9 cellular contexts compared by ENCODE assay signal in genomic region chr22:39634530-39635399, GRCh38.
A peak's percentile ranks its signal among the peaks of the same experiment; 100 is the strongest.
DNase-seq lines count a peak whose midpoint lies in the region; ATAC-seq and TF ChIP-seq lines count a peak whose summit lies in the region.
"Had no signal": no experiment of that assay in that cellular context is flagged by ENCODE, and none has a peak within 500 bp of the region (broad histone marks: within the 10 kb centered on the region; RNA-seq: fewer than 3 reads in every experiment).

No MANE protein-coding gene starts in this region.

- no peaks in the 10 kb centered on the region for H3K9me2 ChIP-seq in PC-9 (ENCODE audit: insufficient read depth)

- ATAC-seq in naive thymus-derived CD8-positive, alpha-beta T cell = no peak
- no peak for ATAC-seq in HG03439 (IDR thresholded peaks at IDR 0.05; ENCODE audit: unreplicated experiment)

- intact Hi-C loops in PC-9 (cut with micrococcal nuclease; ENCODE audit: unreplicated experiment) = loop anchor here (1.0 to 5.0 kb wide), 2 partner anchors 30 to 77 kb away; no protein-coding TSS in a partner anchor
- intact Hi-C loops in stomach (cut with DNase I; ENCODE audit: low total_unique reads) = no loop called here

- TF ChIP-seq CTCF in PC-9 (conservative IDR thresholded peaks at IDR 0.05) (no peak), stomach (IDR thresholded peaks at IDR 0.05) (no peak)

- H3K27me3 Mint-ChIP-seq in naive thymus-derived CD8-positive, alpha-beta T cell = peaks cover 0 to 6% (median 2%) of the 10 kb centered on the region in 5 donors

- H3K27ac ChIP-seq in PC-9 (peak overlapping the region; percentile 55), stomach (no peak overlapping the region)

- H3K9me3 ChIP-seq in PC-9 (ENCODE audit: insufficient read depth, low read depth) = no peaks in the 10 kb centered on the region
- peaks cover 0 to 17% (median 3%) of the 10 kb centered on the region in 4 donors for H3K9me3 ChIP-seq in stomach

- peaks cover 0 to 4% (median 2%) of the 10 kb centered on the region in 9 donors for H3K9me3 Mint-ChIP-seq in naive thymus-derived CD8-positive, alpha-beta T cell

- H3K36me3 ChIP-seq in PC-9 (ENCODE audit: low read depth) = no peaks in the 10 kb centered on the region
- H3K36me3 ChIP-seq in stomach = no peaks in the 10 kb centered on the region

- no peaks in the 10 kb centered on the region for H4K20me1 ChIP-seq in PC-9 (ENCODE audit: insufficient read depth)

- BruUV-seq in PC-9 (replicated peaks; lab: Mats Ljungman, UMichigan) = no TSS peak

- H3K4me3 ChIP-seq in PC-9 (peak overlapping the region; percentile 39; the same call in 1 of the 2 replicates), stomach (no peak overlapping the region)

- H3K27ac Mint-ChIP-seq in naive thymus-derived CD8-positive, alpha-beta T cell = peak overlapping the region in 1 of 10 donors; percentile 71

- peak; percentile 38 for DNase-seq in activated T-cell treated with anti-CD3 and anti-CD28 coated beads for 48 hours (ENCODE audit: low read depth)
- DNase-seq in activated T-cell treated with anti-CD3 and anti-CD28 coated beads, Interleukin-2, amount 50 U/mL, for 1 hour = no peak
- peak; percentile 95 to 99 for DNase-seq in PC-9
- peak; percentile 38 for DNase-seq in fibroblast of gingiva (ENCODE audit: low read depth)
- DNase-seq in stomach = peak; percentile 44
- no peak for DNase-seq in naive thymus-derived CD8-positive, alpha-beta T cell
- DNase-seq in medulla oblongata (ENCODE audit: extremely low spot score) = no peak
- DNase-seq: NCI-H1092 had no signal

- no peak overlapping the region; the same call in 1 of the 2 replicates for H2AFZ ChIP-seq in PC-9

- peaks cover 0 to 4% (median 4%) of the 10 kb centered on the region in 3 donors for H3K36me3 Mint-ChIP-seq in naive thymus-derived CD8-positive, alpha-beta T cell

- H3K79me2 ChIP-seq in PC-9 (ENCODE audit: low read depth) = no peaks in the 10 kb centered on the region

- CTCF ChIA-PET in PC-9 (lab: Charles Lee) = interaction anchor here (0.5 to 1.5 kb wide), 3 partner anchors 60 to 192 kb away, joined by 3 to 5 read pairs (median 5); no protein-coding TSS in a partner anchor

- WGBS in stomach, 5 donors = 70 to 76% (median 74%) methylated on average over 18 of the region's 18 CpGs

- no peak for TF ChIP-seq EP300 in stomach (IDR thresholded peaks at IDR 0.05)

- H3K4me1 Mint-ChIP-seq in naive thymus-derived CD8-positive, alpha-beta T cell = peaks cover 0 to 4% (median 0%) of the 10 kb centered on the region in 4 donors

- TF ChIP-seq POLR2A in stomach (IDR thresholded peaks at IDR 0.05) = no peak

- no peak overlapping the region for H3K4me3 Mint-ChIP-seq in naive thymus-derived CD8-positive, alpha-beta T cell

- H3K4me1 ChIP-seq in PC-9 (replicated peaks; ENCODE audit: insufficient read depth) (peaks cover 54% of the 10 kb centered on the region), stomach (no peaks in the 10 kb centered on the region)

- POLR2A ChIA-PET in PC-9 (lab: Charles Lee; ENCODE audit: unreplicated experiment) = interaction anchor here (0.6 to 1.1 kb wide), 8 partner anchors 30 to 872 kb away, joined by 3 to 9 read pairs (median 4); partner anchors contain the start of gene MIEF1
- POLR2A ChIA-PET in naive thymus-derived CD8-positive, alpha-beta T cell (lab: Charles Lee) = no interaction called here

- H3F3A ChIP-seq in PC-9 (ENCODE audit: insufficient read depth, low read depth) = peaks cover 34% of the 10 kb centered on the region

- H3K4me2 ChIP-seq in PC-9 = peak overlapping the region; percentile 61

- no peaks in the 10 kb centered on the region for H3K27me3 ChIP-seq in PC-9 (ENCODE audit: insufficient read depth, low read depth)
- peaks cover 0 to 31% (median 0%) of the 10 kb centered on the region in 3 donors for H3K27me3 ChIP-seq in stomach

Comparison
In these comparisons a context has a peak if more than half of its experiments do, and no peak if none do; other contexts are left out.
1. DNase-seq: peak in activated T-cell treated with anti-CD3 and anti-CD28 coated beads for 48 hours (single experiment), PC-9 (2 of 2), fibroblast of gingiva (single experiment) and stomach (single experiment); none in activated T-cell treated with anti-CD3 and anti-CD28 coated beads, Interleukin-2, amount 50 U/mL, for 1 hour (single experiment), naive thymus-derived CD8-positive, alpha-beta T cell (0 of 10) and medulla oblongata (single experiment).